Comparison of ENCODE assay signal across 17 cellular contexts in genomic region chr1:116811321-116811720, GRCh38. TPM values are rescaled to one million over a fixed set of nuclear protein-coding genes. Genes with fewer than 3 reads are reported as not detected.
"Had no signal": no experiment of that assay in that cellular context is flagged by ENCODE, and none has a peak within 500 bp of the region (broad histone marks: within the 10 kb centered on the region; RNA-seq: fewer than 3 reads in every experiment).

No MANE protein-coding gene starts in this region.

- H3K4me1 ChIP-seq: gastroesophageal sphincter, left ventricle myocardium inferior, psoas muscle, right lobe of liver had no signal

- H3K4me1 Mint-ChIP-seq: memory B cell had no signal

- H3K36me3 Mint-ChIP-seq: memory B cell had no signal

- H3K36me3 ChIP-seq: gastroesophageal sphincter, left ventricle myocardium inferior, right lobe of liver, spleen had no signal

- ATAC-seq: gastroesophageal sphincter, psoas muscle, right lobe of liver had no signal

- H3K27ac Mint-ChIP-seq: memory B cell, nephron progenitor cell had no signal

- H3K4me3 Mint-ChIP-seq: memory B cell, nephron progenitor cell had no signal

- H3K9me3 ChIP-seq: gastroesophageal sphincter, psoas muscle had no signal

- H3K27ac ChIP-seq: coronary artery, gastroesophageal sphincter, left ventricle myocardium inferior, psoas muscle, right lobe of liver had no signal

- H3K4me3 ChIP-seq: coronary artery, gastroesophageal sphincter, left ventricle myocardium inferior, psoas muscle, right lobe of liver, spleen had no signal

- H3K27me3 Mint-ChIP-seq: memory B cell had no signal

- DNase-seq: activated CD4-positive, CD25-positive, alpha-beta regulatory T cell treated with anti-CD3 and anti-CD28 coated beads, Interleukin-2, amount 50 U/mL, for 72 hours; activated gamma-delta T cell; caudate nucleus; effector CD8-positive, alpha-beta T cell; kidney; left ventricle myocardium inferior; nephron progenitor cell; psoas muscle; right lobe of liver; SHP77 treated with DMSO at 0.1 percent for 48 hours; spleen; stimulated activated CD4-positive, alpha-beta T cell treated with anti-CD3 and anti-CD28 coated beads, Interleukin-1b, Interleukin-23, amount 100 ng/mL, for 48 hours; stimulated activated naive CD4-positive, alpha-beta T cell treated with Interleukin-2 at 50 U/mL for 16 hours had no signal

- H3K27me3 ChIP-seq: gastroesophageal sphincter, right lobe of liver, spleen had no signal

RNA-seq across cellular contexts. Expression of gene CD2, which starts 57.1 kb away (rescaled TPM):
- total RNA-seq: temporal lobe had no signal
